ENCODE assay signal across 19 cellular contexts in the genomic region with DNA sequence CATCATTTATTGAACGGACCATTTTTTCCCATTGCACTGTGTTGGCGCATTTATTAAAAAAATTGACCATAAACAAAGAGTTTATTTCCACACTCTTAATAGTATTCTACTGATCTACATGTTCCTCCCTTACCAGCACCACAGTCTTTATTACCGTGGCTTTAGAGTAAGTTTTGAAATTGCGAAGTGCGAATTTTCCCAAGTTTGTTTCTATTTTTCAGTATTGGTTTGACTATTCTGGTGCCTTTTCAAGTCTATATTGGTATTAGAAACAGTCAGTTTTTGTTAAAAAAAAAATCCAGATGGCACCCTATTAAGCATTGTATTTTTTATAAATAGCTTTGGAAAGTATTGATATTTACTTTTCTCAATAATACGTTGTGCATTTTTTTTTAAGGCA.
DNase-seq lines count a peak whose midpoint lies in the region; ATAC-seq and TF ChIP-seq lines count a peak whose summit lies in the region.
"Had no signal": no experiment of that assay in that cellular context is flagged by ENCODE, and none has a peak within 500 bp of the region (broad histone marks: within the 10 kb centered on the region; RNA-seq: fewer than 3 reads in every experiment).

No MANE protein-coding gene starts in this region.

- H2AFZ ChIP-seq in OCI-LY3 (ENCODE audit: low read depth, low read length) (no peak overlapping the region; the same call in 1 of the 2 replicates), PC-9 (no peak overlapping the region)
- H2AFZ ChIP-seq: GM23338 had no signal

- intact Hi-C loops in ascending aorta (cut with DNase I) (no loop called here), PC-9 (cut with micrococcal nuclease; ENCODE audit: unreplicated experiment) (no loop called here)

- peak overlapping the region; percentile 35 for H3K4me2 ChIP-seq in OCI-LY3 (ENCODE audit: low read length)
- H3K4me2 ChIP-seq in PC-9 = no peak overlapping the region
- H3K4me2 ChIP-seq: BLaER1, GM23338 had no signal

- peak; percentile 46 for DNase-seq in GM12865 (ENCODE audit: low read depth)
- no peak for DNase-seq in HAP-1 (ENCODE audit: low spot score in 2 of 2)
- DNase-seq in ascending aorta (ENCODE audit: low spot score in 2 of 2) = no peak
- DNase-seq in NCI-H82 treated with DMSO at 0.1 percent for 48 hours (lab: John Stamatoyannopoulos, UW; ENCODE audit: unreplicated experiment) = no peak
- DNase-seq in PC-9 = no peak
- DNase-seq: Caco-2; CD4-positive, CD25-positive, alpha-beta regulatory T cell; CD8-positive, alpha-beta T cell; DMS153; DND-41; H9; HFFc6 had no signal

- ATAC-seq in GM18868 (IDR thresholded peaks at IDR 0.05; ENCODE audit: unreplicated experiment) (peak; percentile 35), HG03432 (IDR thresholded peaks at IDR 0.05; ENCODE audit: unreplicated experiment) (peak; percentile 70)
- ATAC-seq: CD8-positive, alpha-beta T cell; GM23338 had no signal

- H3K9me3 ChIP-seq in OCI-LY3 (ENCODE audit: insufficient read depth, low read length) = no peaks in the 10 kb centered on the region
- no peaks in the 10 kb centered on the region for H3K9me3 ChIP-seq in HAP-1
- H3K9me3 ChIP-seq in ascending aorta = no peaks in the 10 kb centered on the region
- no peaks in the 10 kb centered on the region for H3K9me3 ChIP-seq in PC-9 (ENCODE audit: insufficient read depth, low read depth)
- H3K9me3 ChIP-seq: BLaER1, Caco-2 had no signal

- in situ Hi-C loops in HAP-1 (cut with MboI; ENCODE audit: low sequenced_read_pairs) = no loop called here

- BruUV-seq in PC-9 (replicated peaks; lab: Mats Ljungman, UMichigan) = no TSS peak

- peaks cover 33% of the 10 kb centered on the region for H3K4me1 ChIP-seq in OCI-LY3 (ENCODE audit: low read length)
- H3K4me1 ChIP-seq in HAP-1 = no peaks in the 10 kb centered on the region
- H3K4me1 ChIP-seq in ascending aorta = peaks cover 0 to 4% of the 10 kb centered on the region in 2 donors
- H3K4me1 ChIP-seq in PC-9 (replicated peaks; ENCODE audit: insufficient read depth) = no peaks in the 10 kb centered on the region
- H3K4me1 ChIP-seq: Caco-2 had no signal

- POLR2A ChIA-PET in PC-9 (lab: Charles Lee; ENCODE audit: unreplicated experiment) = no interaction called here

- H3K79me2 ChIP-seq in OCI-LY3 (ENCODE audit: low read length) (no peaks in the 10 kb centered on the region), PC-9 (ENCODE audit: low read depth) (no peaks in the 10 kb centered on the region)

- H3K27me3 ChIP-seq in OCI-LY3 (ENCODE audit: low read depth, low read length) (no peaks in the 10 kb centered on the region), HAP-1 (ENCODE audit: low read depth) (no peaks in the 10 kb centered on the region), ascending aorta (no peaks in the 10 kb centered on the region), PC-9 (ENCODE audit: insufficient read depth, low read depth) (peaks cover 8% of the 10 kb centered on the region; the same call in 1 of the 2 replicates)
- H3K27me3 ChIP-seq: BLaER1 had no signal

- H3K9ac ChIP-seq in OCI-LY3 (ENCODE audit: low read length) = no peak overlapping the region
- H3K9ac ChIP-seq: BLaER1 had no signal

- CTCF ChIA-PET in PC-9 (lab: Charles Lee) = no interaction called here

- no peaks in the 10 kb centered on the region for H4K20me1 ChIP-seq in OCI-LY3 (ENCODE audit: insufficient read depth, low read length)
- no peaks in the 10 kb centered on the region for H4K20me1 ChIP-seq in PC-9 (ENCODE audit: insufficient read depth)
- H4K20me1 ChIP-seq: BLaER1 had no signal

- TF ChIP-seq CTCF in GM12865 (IDR thresholded peaks at IDR 0.05; ENCODE audit: insufficient read depth, low read depth, low read length, missing control alignments) (no peak), OCI-LY3 (IDR thresholded peaks at IDR 0.05; ENCODE audit: low read depth, low read length) (no peak), ascending aorta (IDR thresholded peaks at IDR 0.05) (no peak), PC-9 (conservative IDR thresholded peaks at IDR 0.05) (no peak)

- H3F3A ChIP-seq in PC-9 (ENCODE audit: insufficient read depth, low read depth) = no peaks in the 10 kb centered on the region

- H3K27ac ChIP-seq in OCI-LY3 (ENCODE audit: low read length) (peak overlapping the region; percentile 5; the same call in 1 of the 2 replicates), ascending aorta (no peak overlapping the region), PC-9 (no peak overlapping the region)
- H3K27ac ChIP-seq: 22Rv1, BLaER1, C4-2B had no signal

- no peaks in the 10 kb centered on the region for H3K9me2 ChIP-seq in PC-9 (ENCODE audit: insufficient read depth)

- H3K4me3 ChIP-seq in GM12865 (ENCODE audit: low read depth, low read length) (no peak overlapping the region), OCI-LY3 (ENCODE audit: low read length) (no peak overlapping the region), HAP-1 (no peak overlapping the region), ascending aorta (no peak overlapping the region), PC-9 (no peak overlapping the region)
- H3K4me3 ChIP-seq: BLaER1, GM23338 had no signal

- H3K36me3 ChIP-seq in OCI-LY3 (replicated peaks; ENCODE audit: low read depth, low read length) = no peaks in the 10 kb centered on the region
- no peaks in the 10 kb centered on the region for H3K36me3 ChIP-seq in HAP-1 (replicated peaks)
- H3K36me3 ChIP-seq in ascending aorta = no peaks in the 10 kb centered on the region
- H3K36me3 ChIP-seq in PC-9 (ENCODE audit: low read depth) = no peaks in the 10 kb centered on the region
- H3K36me3 ChIP-seq: BLaER1 had no signal
